2 cellular contexts compared by ENCODE assay signal in the genomic region with DNA sequence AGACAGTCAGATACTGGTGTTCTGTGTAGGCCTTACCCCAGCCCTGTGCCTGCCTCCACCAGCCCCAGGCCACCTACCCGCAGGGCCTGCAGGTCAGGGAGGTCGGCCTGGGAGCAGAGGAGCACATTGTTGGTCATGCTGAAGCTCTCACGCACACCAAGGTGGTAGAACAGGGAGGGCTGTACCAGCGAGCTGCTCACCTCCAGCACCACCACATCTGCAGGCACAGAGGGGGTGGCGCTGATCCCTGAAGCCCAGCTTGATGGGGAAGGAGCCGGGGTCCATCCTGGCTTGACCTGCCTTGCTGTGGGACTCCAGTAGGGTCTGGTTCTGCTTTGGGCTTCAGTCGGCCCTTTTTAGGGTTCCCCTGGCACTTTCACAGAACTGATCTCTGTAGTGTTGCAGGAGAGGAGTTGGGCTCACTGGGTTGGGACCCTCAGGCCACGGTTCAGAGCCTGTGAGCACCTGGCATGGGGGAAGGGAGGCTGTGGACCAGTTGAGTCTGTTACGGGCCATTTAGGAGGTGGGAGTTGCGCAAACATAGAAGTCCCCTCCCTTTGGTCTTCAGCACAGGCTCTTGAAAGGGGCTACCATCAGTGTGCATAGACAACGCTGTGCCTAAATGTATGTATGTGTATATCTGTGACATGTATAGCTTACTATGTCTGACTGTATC.
TF ChIP-seq lines count a peak whose summit lies in the region.

No MANE protein-coding gene starts in this region.

TF ChIP-seq in SK-N-SH, 30 proteins besides CTCF, POLR2A, EP300 and RAD21:
- TF ChIP-seq GABPA (IDR thresholded peaks at IDR 0.05; ENCODE audit: low read depth) (no peak), SIN3A (IDR thresholded peaks at IDR 0.05; ENCODE audit: borderline replicate concordance, low read depth, low read length) (no peak), ELF1 (IDR thresholded peaks at IDR 0.05) (no peak), MXI1 (IDR thresholded peaks at IDR 0.05; ENCODE audit: low read depth, low read length) (no peak), JUND (IDR thresholded peaks at IDR 0.05) (no peak), CHD2 (IDR thresholded peaks at IDR 0.05; ENCODE audit: low read length, partially characterized antibody) (no peak), SMC3 (IDR thresholded peaks at IDR 0.05; ENCODE audit: low read depth, low read length) (no peak), REST (IDR thresholded peaks at IDR 0.05; ENCODE audit: low read depth, low read length) (no peak), TEAD4 (IDR thresholded peaks at IDR 0.05; ENCODE audit: borderline replicate concordance, insufficient read depth) (no peak), ZBTB33 (IDR thresholded peaks at IDR 0.05; ENCODE audit: borderline replicate concordance, low read depth) (no peak), TCF12 (IDR thresholded peaks at IDR 0.05) (no peak), TAF1 (IDR thresholded peaks at IDR 0.05; ENCODE audit: borderline replicate concordance, low read depth, low read length) (no peak), USF1 (IDR thresholded peaks at IDR 0.05; ENCODE audit: borderline replicate concordance, low read depth) (no peak), EZH2phosphoT487 (IDR thresholded peaks at IDR 0.05; ENCODE audit: borderline replicate concordance, low read depth) (no peak), RFX5 (IDR thresholded peaks at IDR 0.05; ENCODE audit: low read length) (no peak), RXRA (IDR thresholded peaks at IDR 0.05; ENCODE audit: borderline replicate concordance, low read depth) (no peak)
- TF ChIP-seq, protein P1, sequence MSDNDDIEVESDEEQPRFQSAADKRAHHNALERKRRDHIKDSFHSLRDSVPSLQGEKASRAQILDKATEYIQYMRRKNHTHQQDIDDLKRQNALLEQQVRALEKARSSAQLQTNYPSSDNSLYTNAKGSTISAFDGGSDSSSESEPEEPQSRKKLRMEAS (IDR thresholded peaks at IDR 0.05; ENCODE audit: low read depth) = no peak
- TF ChIP-seq, protein P2, sequence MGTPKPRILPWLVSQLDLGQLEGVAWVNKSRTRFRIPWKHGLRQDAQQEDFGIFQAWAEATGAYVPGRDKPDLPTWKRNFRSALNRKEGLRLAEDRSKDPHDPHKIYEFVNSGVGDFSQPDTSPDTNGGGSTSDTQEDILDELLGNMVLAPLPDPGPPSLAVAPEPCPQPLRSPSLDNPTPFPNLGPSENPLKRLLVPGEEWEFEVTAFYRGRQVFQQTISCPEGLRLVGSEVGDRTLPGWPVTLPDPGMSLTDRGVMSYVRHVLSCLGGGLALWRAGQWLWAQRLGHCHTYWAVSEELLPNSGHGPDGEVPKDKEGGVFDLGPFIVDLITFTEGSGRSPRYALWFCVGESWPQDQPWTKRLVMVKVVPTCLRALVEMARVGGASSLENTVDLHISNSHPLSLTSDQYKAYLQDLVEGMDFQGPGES (IDR thresholded peaks at IDR 0.05; ENCODE audit: low read depth, low read length) = no peak
- TF ChIP-seq, protein P3, sequence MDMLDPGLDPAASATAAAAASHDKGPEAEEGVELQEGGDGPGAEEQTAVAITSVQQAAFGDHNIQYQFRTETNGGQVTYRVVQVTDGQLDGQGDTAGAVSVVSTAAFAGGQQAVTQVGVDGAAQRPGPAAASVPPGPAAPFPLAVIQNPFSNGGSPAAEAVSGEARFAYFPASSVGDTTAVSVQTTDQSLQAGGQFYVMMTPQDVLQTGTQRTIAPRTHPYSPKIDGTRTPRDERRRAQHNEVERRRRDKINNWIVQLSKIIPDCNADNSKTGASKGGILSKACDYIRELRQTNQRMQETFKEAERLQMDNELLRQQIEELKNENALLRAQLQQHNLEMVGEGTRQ (IDR thresholded peaks at IDR 0.05; ENCODE audit: borderline replicate concordance, low read depth, low read length) = no peak

TF ChIP-seq in SK-N-SH treated with all-trans-retinoic acid at 6 μM for 48 hours, 23 proteins besides CTCF, POLR2A, EP300 and RAD21:
- TF ChIP-seq, protein P4, sequence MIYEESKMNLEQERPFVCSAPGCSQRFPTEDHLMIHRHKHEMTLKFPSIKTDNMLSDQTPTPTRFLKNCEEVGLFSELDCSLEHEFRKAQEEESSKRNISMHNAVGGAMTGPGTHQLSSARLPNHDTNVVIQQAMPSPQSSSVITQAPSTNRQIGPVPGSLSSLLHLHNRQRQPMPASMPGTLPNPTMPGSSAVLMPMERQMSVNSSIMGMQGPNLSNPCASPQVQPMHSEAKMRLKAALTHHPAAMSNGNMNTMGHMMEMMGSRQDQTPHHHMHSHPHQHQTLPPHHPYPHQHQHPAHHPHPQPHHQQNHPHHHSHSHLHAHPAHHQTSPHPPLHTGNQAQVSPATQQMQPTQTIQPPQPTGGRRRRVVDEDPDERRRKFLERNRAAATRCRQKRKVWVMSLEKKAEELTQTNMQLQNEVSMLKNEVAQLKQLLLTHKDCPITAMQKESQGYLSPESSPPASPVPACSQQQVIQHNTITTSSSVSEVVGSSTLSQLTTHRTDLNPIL (CRISPR knock-in tag; IDR thresholded peaks at IDR 0.05; ENCODE audit: low read depth) = no peak
